Comparison of ENCODE assay signal across 11 cellular contexts in the genomic region with DNA sequence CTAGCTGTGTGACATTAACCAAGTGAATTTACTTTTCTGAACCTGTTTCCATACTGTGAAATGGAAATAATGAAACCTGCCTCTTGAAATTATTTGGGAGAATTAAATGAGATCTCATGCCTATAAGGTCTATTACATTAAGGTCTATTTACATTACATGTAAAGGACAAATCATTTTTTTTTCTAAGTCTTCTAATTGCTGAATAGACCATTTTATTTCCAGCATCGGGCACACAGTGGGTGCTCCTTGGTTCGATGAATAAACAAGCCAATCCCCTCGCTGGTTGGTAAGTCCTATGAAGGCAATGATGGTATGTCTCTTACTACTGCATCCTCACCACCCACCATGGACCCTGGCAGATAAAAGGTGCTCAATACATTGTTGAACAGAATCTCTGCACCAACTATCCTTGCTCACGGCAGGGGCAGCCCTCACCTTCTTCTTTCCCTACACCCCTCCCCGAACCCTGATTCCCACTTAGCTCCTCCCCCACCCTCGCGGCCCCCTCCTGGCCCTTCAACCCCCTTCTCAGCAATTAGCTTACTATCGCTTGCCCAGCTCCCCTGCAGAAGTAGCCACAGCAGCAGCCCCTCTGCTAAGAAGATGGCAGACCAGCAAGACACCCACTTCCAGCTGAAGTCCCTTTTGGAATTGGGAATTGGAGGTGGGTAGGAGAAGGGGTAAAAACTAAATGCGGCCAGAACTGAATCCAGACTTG. TPM values are rescaled to one million over a fixed set of nuclear protein-coding genes. Genes with fewer than 3 reads are reported as not detected.
DNase-seq lines count a peak whose midpoint lies in the region; ATAC-seq and TF ChIP-seq lines count a peak whose summit lies in the region.
"Had no signal": no experiment of that assay in that cellular context is flagged by ENCODE, and none has a peak within 500 bp of the region (broad histone marks: within the 10 kb centered on the region; RNA-seq: fewer than 3 reads in every experiment).

No MANE protein-coding gene starts in this region.

- H3K36me3 ChIP-seq in right atrium auricular region (no peaks in the 10 kb centered on the region), esophagus (ENCODE audit: control insufficient read depth in 2 of 2, insufficient read depth in 2 of 2, low read length in 1 of 2) (no peaks in the 10 kb centered on the region)

- H3K27ac ChIP-seq in right atrium auricular region (peak overlapping the region; percentile 62 to 79), esophagus (ENCODE audit: low read depth in 2 of 2, low read length in 1 of 2) (peak overlapping the region; percentile 45 to 94)
- H3K27ac ChIP-seq: SK-N-MC had no signal

- ATAC-seq in left ventricle myocardium superior (no peak), HG03045 (IDR thresholded peaks at IDR 0.05; ENCODE audit: unreplicated experiment) (no peak)

- peaks cover 53% of the 10 kb centered on the region for H3K27me3 Mint-ChIP-seq in neural crest cell (ENCODE audit: low read depth)

- H3K9me3 Mint-ChIP-seq in neural crest cell, result no peaks in the 10 kb centered on the region

- peaks cover 59% of the 10 kb centered on the region for H3K4me1 Mint-ChIP-seq in neural crest cell

- WGBS in esophagus, 2 donors, result 24% methylated on average over 9 of the region's 9 CpGs

- no peak overlapping the region for H3K27ac Mint-ChIP-seq in neural crest cell (ENCODE audit: unreplicated experiment)

- TF ChIP-seq CTCF in right atrium auricular region (IDR thresholded peaks at IDR 0.05), result no peak
- no peak for TF ChIP-seq CTCF in neural crest cell (conservative IDR thresholded peaks at IDR 0.05)

- intact Hi-C loops in left ventricle myocardium superior (cut with micrococcal nuclease), result no loop called here

- peak overlapping the region; percentile 88 for H3K4me3 Mint-ChIP-seq in neural crest cell

- H3K4me1 ChIP-seq in right atrium auricular region (peaks cover 0 to 68% of the 10 kb centered on the region in 2 donors), esophagus (ENCODE audit: control insufficient read depth in 2 of 2, insufficient read depth in 2 of 2, low read length in 1 of 2) (peaks cover 4 to 23% of the 10 kb centered on the region in 2 donors)

- H3K9me3 ChIP-seq in right atrium auricular region (no peaks in the 10 kb centered on the region), esophagus (ENCODE audit: control insufficient read depth in 2 of 2, insufficient read depth in 1 of 2, low read depth in 1 of 2, low read length in 1 of 2) (no peaks in the 10 kb centered on the region)

- DNase-seq in right atrium auricular region (ENCODE audit: low spot score), result no peak
- DNase-seq in left ventricle myocardium superior, result no peak
- DNase-seq in neural crest cell (ENCODE audit: low read depth, low spot score), result no peak
- DNase-seq in T-helper 1 cell, result no peak
- DNase-seq in ecto neural progenitor cell (ENCODE audit: low spot score), result no peak
- DNase-seq in HPDE6-E6E7 (ENCODE audit: extremely low spot score), result no peak
- DNase-seq: effector CD4-positive, alpha-beta T cell; NCI-H2107 had no signal

- H3K4me3 ChIP-seq in right atrium auricular region, result peak overlapping the region; percentile 60 to 77
- peak overlapping the region; percentile 78 to 80 for H3K4me3 ChIP-seq in esophagus (ENCODE audit: low read depth in 1 of 2, low read length in 2 of 2)

- peaks cover 3% of the 10 kb centered on the region for H3K36me3 Mint-ChIP-seq in neural crest cell (ENCODE audit: low read depth)

- peaks cover 16 to 21% of the 10 kb centered on the region in 2 donors for H3K27me3 ChIP-seq in right atrium auricular region
- H3K27me3 ChIP-seq in esophagus (ENCODE audit: control insufficient read depth in 1 of 2, insufficient read depth in 2 of 2, low read length in 2 of 2), result peaks cover 0 to 9% of the 10 kb centered on the region in 2 donors

RNA-seq across cellular contexts. Expression of a gene that starts 3.0 kb away (rescaled TPM):
- total RNA-seq in right atrium auricular region (10 to 100 TPM; 22.1 to 25.3 TPM), left ventricle myocardium superior (17.2 TPM), neural crest cell (16.2 and 17.3 TPM in 2 replicates)
- polyA plus RNA-seq in esophagus, result 10 to 100 TPM; 36.4 to 42.6 TPM

RNA-seq across cellular contexts. Expression of a gene that starts 48.5 kb away (rescaled TPM):
- 10 to 100 TPM; 49.5 to 89.1 TPM for total RNA-seq in right atrium auricular region
- 107 TPM for total RNA-seq in left ventricle myocardium superior
- polyA plus RNA-seq in esophagus, result 10 to 100 TPM; 30.4 to 30.5 TPM
- 88.7 and 93.5 TPM in 2 replicates for total RNA-seq in neural crest cell
